In the genomic region with DNA sequence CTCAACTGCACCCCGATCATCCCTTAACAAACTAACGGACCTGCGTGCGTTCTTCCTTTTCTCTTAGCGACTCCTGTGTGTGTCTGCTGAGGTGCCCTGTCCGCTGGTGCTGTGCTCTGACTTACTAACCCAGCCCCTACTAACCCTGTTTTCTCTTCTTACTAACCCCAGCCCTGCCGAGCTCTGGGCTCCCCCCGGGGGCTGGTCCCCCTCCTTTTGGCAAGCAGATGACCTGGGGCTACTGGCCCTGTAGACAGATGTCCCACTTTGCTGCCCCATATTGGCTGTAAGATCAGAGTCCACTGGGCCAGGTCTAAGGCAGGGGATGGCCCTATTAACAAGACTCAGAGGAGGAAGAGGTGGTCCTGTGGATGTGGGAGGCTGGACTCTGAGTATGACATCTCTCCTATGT, we compare ENCODE assay signal across 8 cellular contexts. TPM values are rescaled to one million over a fixed set of nuclear protein-coding genes. Genes with fewer than 3 reads are reported as not detected.
A peak's percentile ranks its signal among the peaks of the same experiment; 100 is the strongest.
DNase-seq lines count a peak whose midpoint lies in the region; ATAC-seq, FAIRE-seq and TF ChIP-seq lines count a peak whose summit lies in the region.

No MANE protein-coding gene starts in this region.

- TF ChIP-seq POLR2A in suprapubic skin (IDR thresholded peaks at IDR 0.05) (no peak), H54 (IDR thresholded peaks at IDR 0.05; ENCODE audit: low read depth, low read length) (no peak)

- 79% methylated on average over 8 of the region's 8 CpGs for WGBS in suprapubic skin

- H3K4me3 Mint-ChIP-seq in activated T-helper 1 cell treated with anti-CD3 and anti-CD28 coated beads, Interleukin-12 subunit alpha, Interleukin-12 subunit beta, Interleukin-2, Interleukin-4 antibody, amounts not matched to agents 30 ng/mL and 10 ng/mL and 1 ng/mL, durations not matched to agents 14 hours and 24 hours and 36 hours = peak overlapping the region; percentile 95

- no peak for DNase-seq in activated T-helper 1 cell treated with anti-CD3 and anti-CD28 coated beads, Interleukin-12 subunit alpha, Interleukin-12 subunit beta, Interleukin-2, Interleukin-4 antibody, amounts not matched to agents 30 ng/mL and 10 ng/mL and 1 ng/mL, durations not matched to agents 14 hours and 24 hours and 36 hours (ENCODE audit: low spot score)
- DNase-seq in suprapubic skin (ENCODE audit: low spot score in 2 of 2) (peak in 1 of 2 donors; percentile 75), HUDEP-2 (lab: John Stamatoyannopoulos, UW; ENCODE audit: unreplicated experiment in 76 of 76) (no peak), H54 (ENCODE audit: insufficient read length, low spot score) (no peak), SHP77 (lab: John Stamatoyannopoulos, UW) (no peak)

- peak overlapping the region; percentile 12 for H3K9ac ChIP-seq in iPS-18a (ENCODE audit: low read length)

- H3K9me3 ChIP-seq in iPS-18a (ENCODE audit: control insufficient read depth, low read depth, low read length) = no peaks in the 10 kb centered on the region
- no peaks in the 10 kb centered on the region for H3K9me3 ChIP-seq in suprapubic skin

- H3K9me3 Mint-ChIP-seq in activated T-helper 1 cell treated with anti-CD3 and anti-CD28 coated beads, Interleukin-12 subunit alpha, Interleukin-12 subunit beta, Interleukin-2, Interleukin-4 antibody, amounts not matched to agents 30 ng/mL and 10 ng/mL and 1 ng/mL, durations not matched to agents 14 hours and 24 hours and 36 hours = no peaks in the 10 kb centered on the region

- H3K27me3 ChIP-seq in iPS-18a (ENCODE audit: control insufficient read depth, insufficient read depth, low read length) (no peaks in the 10 kb centered on the region), suprapubic skin (no peaks in the 10 kb centered on the region)

- ATAC-seq in GM18907 (IDR thresholded peaks at IDR 0.05; ENCODE audit: unreplicated experiment) (peak; percentile 20), HG03095 (IDR thresholded peaks at IDR 0.05; ENCODE audit: unreplicated experiment) (peak; percentile 3)

- H3K27ac ChIP-seq in iPS-18a (ENCODE audit: low read length) = no peak overlapping the region
- H3K27ac ChIP-seq in suprapubic skin = peak overlapping the region; percentile 96

- peaks cover 77% of the 10 kb centered on the region for H3K4me1 Mint-ChIP-seq in activated T-helper 1 cell treated with anti-CD3 and anti-CD28 coated beads, Interleukin-12 subunit alpha, Interleukin-12 subunit beta, Interleukin-2, Interleukin-4 antibody, amounts not matched to agents 30 ng/mL and 10 ng/mL and 1 ng/mL, durations not matched to agents 14 hours and 24 hours and 36 hours (ENCODE audit: low read depth)

- no peaks in the 10 kb centered on the region for H3K27me3 Mint-ChIP-seq in activated T-helper 1 cell treated with anti-CD3 and anti-CD28 coated beads, Interleukin-12 subunit alpha, Interleukin-12 subunit beta, Interleukin-2, Interleukin-4 antibody, amounts not matched to agents 30 ng/mL and 10 ng/mL and 1 ng/mL, durations not matched to agents 14 hours and 24 hours and 36 hours (ENCODE audit: insufficient read depth)

- peaks cover 23% of the 10 kb centered on the region for H3K36me3 ChIP-seq in iPS-18a (ENCODE audit: control insufficient read depth, low read depth, low read length)
- H3K36me3 ChIP-seq in suprapubic skin = no peaks in the 10 kb centered on the region

- peaks cover 29% of the 10 kb centered on the region for H3K36me3 Mint-ChIP-seq in activated T-helper 1 cell treated with anti-CD3 and anti-CD28 coated beads, Interleukin-12 subunit alpha, Interleukin-12 subunit beta, Interleukin-2, Interleukin-4 antibody, amounts not matched to agents 30 ng/mL and 10 ng/mL and 1 ng/mL, durations not matched to agents 14 hours and 24 hours and 36 hours (ENCODE audit: low read depth)

- intact Hi-C loops in activated T-helper 1 cell treated with anti-CD3 and anti-CD28 coated beads, Interleukin-12 subunit alpha, Interleukin-12 subunit beta, Interleukin-2, Interleukin-4 antibody, amounts not matched to agents 30 ng/mL and 10 ng/mL and 1 ng/mL, durations not matched to agents 14 hours and 24 hours and 36 hours (cut with micrococcal nuclease) = loop anchor here (1.0 to 10.0 kb wide), 10 partner anchors 13 to 1611 kb away; a partner anchor contains a TSS

- H3K4me1 ChIP-seq in iPS-18a (ENCODE audit: control insufficient read depth, low read depth, low read length) (peaks cover 21% of the 10 kb centered on the region), suprapubic skin (peaks cover 44% of the 10 kb centered on the region)

- TF ChIP-seq CTCF in suprapubic skin (IDR thresholded peaks at IDR 0.05) = no peak

- no peak for FAIRE-seq in H54 (lab: Jason Lieb, UNC)

- TF ChIP-seq EP300 in suprapubic skin (IDR thresholded peaks at IDR 0.05) = no peak

- peak overlapping the region; percentile 98 for H3K27ac Mint-ChIP-seq in activated T-helper 1 cell treated with anti-CD3 and anti-CD28 coated beads, Interleukin-12 subunit alpha, Interleukin-12 subunit beta, Interleukin-2, Interleukin-4 antibody, amounts not matched to agents 30 ng/mL and 10 ng/mL and 1 ng/mL, durations not matched to agents 14 hours and 24 hours and 36 hours

- H3K4me3 ChIP-seq in iPS-18a (ENCODE audit: low read length) = peak overlapping the region; percentile 78
- peak overlapping the region; percentile 82 for H3K4me3 ChIP-seq in suprapubic skin

RNA-seq across cellular contexts. Expression of a gene that starts 14.7 kb away (rescaled TPM):
- 37.9 and 39.8 TPM in 2 replicates for total RNA-seq in activated T-helper 1 cell treated with anti-CD3 and anti-CD28 coated beads, Interleukin-12 subunit alpha, Interleukin-12 subunit beta, Interleukin-2, Interleukin-4 antibody, amounts not matched to agents 30 ng/mL and 10 ng/mL and 1 ng/mL, durations not matched to agents 14 hours and 24 hours and 36 hours
- 1 to 10 TPM in 2 of 4 donors, under 1 TPM in 2; 0.72 to 7.6 (median 1.1) TPM for total RNA-seq in suprapubic skin

RNA-seq across cellular contexts. Expression of a gene that starts 50.3 kb away (rescaled TPM):
- total RNA-seq in activated T-helper 1 cell treated with anti-CD3 and anti-CD28 coated beads, Interleukin-12 subunit alpha, Interleukin-12 subunit beta, Interleukin-2, Interleukin-4 antibody, amounts not matched to agents 30 ng/mL and 10 ng/mL and 1 ng/mL, durations not matched to agents 14 hours and 24 hours and 36 hours = not detected in 2 replicates
- total RNA-seq in suprapubic skin = not detected

RNA-seq across cellular contexts. Expression of a gene that starts 54.2 kb away (rescaled TPM):
- not detected in 2 replicates for total RNA-seq in activated T-helper 1 cell treated with anti-CD3 and anti-CD28 coated beads, Interleukin-12 subunit alpha, Interleukin-12 subunit beta, Interleukin-2, Interleukin-4 antibody, amounts not matched to agents 30 ng/mL and 10 ng/mL and 1 ng/mL, durations not matched to agents 14 hours and 24 hours and 36 hours
- not detected for total RNA-seq in suprapubic skin
